Comparison of ENCODE assay signal across 8 cellular contexts in the genomic region with DNA sequence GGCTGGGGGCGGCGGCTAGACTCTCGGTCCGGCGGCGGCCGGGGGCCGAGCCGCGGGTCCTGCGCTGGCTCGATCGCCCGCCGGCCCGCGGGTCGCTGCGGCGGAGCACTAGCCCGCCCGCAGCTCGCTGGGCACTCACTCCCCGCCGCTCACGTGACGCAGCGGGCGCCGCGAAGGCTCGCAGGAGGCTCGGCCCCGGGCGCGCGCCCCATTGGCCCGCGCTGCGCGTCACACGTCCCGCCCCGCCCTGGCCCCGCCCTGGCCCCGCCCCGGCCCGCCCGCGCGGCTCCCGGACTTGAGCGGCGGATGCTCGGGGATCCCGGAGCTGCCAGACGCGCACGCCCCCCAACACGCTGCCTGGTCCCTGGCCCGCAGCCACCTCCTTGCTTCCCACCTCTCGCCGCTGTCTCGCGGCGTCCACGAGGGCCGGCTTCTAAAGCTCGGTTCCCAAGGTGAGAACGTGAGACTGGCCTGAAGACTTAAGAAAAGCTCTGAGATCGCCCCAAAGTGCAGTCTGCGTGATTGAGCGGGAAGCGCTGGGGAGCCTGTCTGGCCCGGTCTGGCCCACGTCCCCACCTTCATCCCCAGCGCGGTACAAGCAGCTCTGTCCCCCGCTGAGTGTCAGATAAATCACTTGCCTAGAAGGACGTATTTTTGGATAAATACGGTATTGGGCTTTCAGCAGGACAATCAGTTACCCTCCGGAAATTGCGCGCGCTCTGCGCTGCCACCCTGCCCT. TPM values are rescaled to one million over a fixed set of nuclear protein-coding genes. Genes with fewer than 3 reads are reported as not detected.
A peak's percentile ranks its signal among the peaks of the same experiment; 100 is the strongest.
DNase-seq lines count a peak whose midpoint lies in the region; ATAC-seq and TF ChIP-seq lines count a peak whose summit lies in the region.

Gene KLF15 (minus strand): TSS at position 110 of the 739 bp plus-strand sequence. CDS start 4,486 bp downstream, outside the sequence.

- peaks cover 39% of the 10 kb centered on the region for H3K27me3 Mint-ChIP-seq in activated CD8-positive, alpha-beta T cell treated with anti-CD3 and anti-CD28 coated beads, Interleukin-2, amount 10 ng/mL, durations not matched to agents 7 days and 5 days (ENCODE audit: low read depth)

- no peak for TF ChIP-seq CTCF in lower lobe of right lung (IDR thresholded peaks at IDR 0.05)

- H3K4me3 ChIP-seq in ACC112 (ENCODE audit: low read depth, low read length), result peak within 1 kb of the TSS; percentile 87
- H3K4me3 ChIP-seq in lower lobe of right lung, result peak within 1 kb of the TSS; percentile 77

- POLR2A ChIA-PET in activated CD8-positive, alpha-beta T cell treated with anti-CD3 and anti-CD28 coated beads, Interleukin-2, amount 10 ng/mL, durations not matched to agents 7 days and 5 days (lab: Charles Lee), result no interaction called here

- H3K4me1 ChIP-seq in ACC112 (ENCODE audit: control insufficient read depth, insufficient read depth, low read length, unreplicated experiment) (peaks cover 34% of the 10 kb centered on the region), lower lobe of right lung (peaks cover 44% of the 10 kb centered on the region)

- H3K36me3 Mint-ChIP-seq in activated CD8-positive, alpha-beta T cell treated with anti-CD3 and anti-CD28 coated beads, Interleukin-2, amount 10 ng/mL, durations not matched to agents 7 days and 5 days (ENCODE audit: low read depth), result no peaks in the 10 kb centered on the region

- H3K4me1 Mint-ChIP-seq in activated CD8-positive, alpha-beta T cell treated with anti-CD3 and anti-CD28 coated beads, Interleukin-2, amount 10 ng/mL, durations not matched to agents 7 days and 5 days (ENCODE audit: low read depth), result peaks cover 11% of the 10 kb centered on the region

- peak; percentile 44 for DNase-seq in NCI-H524 treated with DMSO at 0.1 percent for 48 hours (lab: John Stamatoyannopoulos, UW)
- DNase-seq in activated CD8-positive, alpha-beta T cell treated with anti-CD3 and anti-CD28 coated beads, Interleukin-2, amount 10 ng/mL, durations not matched to agents 7 days and 5 days, result peak; percentile 76
- peak; percentile 94 for DNase-seq in ecto neural progenitor cell (ENCODE audit: low spot score)
- peak; percentile 90 for DNase-seq in lower lobe of right lung
- peak; percentile 69 to 78 for DNase-seq in stimulated activated CD4-positive, alpha-beta T cell treated with anti-CD3 and anti-CD28 coated beads, Interleukin-4, amount 100 ng/mL, for 48 hours (ENCODE audit: low read depth in 2 of 2)

- intact Hi-C loops in lower lobe of right lung (cut with DNase I), result no loop called here

- H3K27me3 ChIP-seq in ACC112 (ENCODE audit: insufficient read depth, low read length) (peaks cover 27% of the 10 kb centered on the region), lower lobe of right lung (ENCODE audit: low read depth) (peaks cover 11% of the 10 kb centered on the region)

- no peak within 1 kb of the TSS for H3K27ac Mint-ChIP-seq in activated CD8-positive, alpha-beta T cell treated with anti-CD3 and anti-CD28 coated beads, Interleukin-2, amount 10 ng/mL, durations not matched to agents 7 days and 5 days

- peak within 1 kb of the TSS; percentile 99 for H2AFZ ChIP-seq in ACC112 (ENCODE audit: low read length, unreplicated experiment)

- no peaks in the 10 kb centered on the region for H3K9me3 Mint-ChIP-seq in activated CD8-positive, alpha-beta T cell treated with anti-CD3 and anti-CD28 coated beads, Interleukin-2, amount 10 ng/mL, durations not matched to agents 7 days and 5 days (ENCODE audit: insufficient read depth)

- no peaks in the 10 kb centered on the region for H3K36me3 ChIP-seq in ACC112 (ENCODE audit: insufficient read depth, low read length)
- H3K36me3 ChIP-seq in lower lobe of right lung, result peaks cover 3% of the 10 kb centered on the region

- H3K9me3 ChIP-seq in lower lobe of right lung, result no peaks in the 10 kb centered on the region

- H3K4me3 Mint-ChIP-seq in activated CD8-positive, alpha-beta T cell treated with anti-CD3 and anti-CD28 coated beads, Interleukin-2, amount 10 ng/mL, durations not matched to agents 7 days and 5 days, result peak within 1 kb of the TSS; percentile 75

- peak; percentile 78 for ATAC-seq in GM18907 (IDR thresholded peaks at IDR 0.05; ENCODE audit: unreplicated experiment)
- peak; percentile 78 for ATAC-seq in HG03159 (IDR thresholded peaks at IDR 0.05; ENCODE audit: unreplicated experiment)
- ATAC-seq in activated CD8-positive, alpha-beta T cell treated with anti-CD3 and anti-CD28 coated beads, Interleukin-2, amount 10 ng/mL, durations not matched to agents 7 days and 5 days, result peak; percentile 96
- peak; percentile 85 to 90 for ATAC-seq in lower lobe of right lung

- CTCF ChIA-PET in activated CD8-positive, alpha-beta T cell treated with anti-CD3 and anti-CD28 coated beads, Interleukin-2, amount 10 ng/mL, durations not matched to agents 7 days and 5 days (lab: Charles Lee), result interaction anchor here (0.8 kb wide), 1 partner anchor 119 kb away, joined by 3 read pairs; the partner anchor contains the start of gene ZXDC

- no peaks in the 10 kb centered on the region for H3K79me2 ChIP-seq in ACC112 (ENCODE audit: control insufficient read depth, insufficient read depth, low read length, unreplicated experiment)

- H3K27ac ChIP-seq in ACC112 (ENCODE audit: low read depth, low read length) (no peak within 1 kb of the TSS), lower lobe of right lung (peak within 1 kb of the TSS; percentile 92)

RNA-seq across cellular contexts. Expression of gene KLF15, which starts in this region (rescaled TPM):
- total RNA-seq in activated CD8-positive, alpha-beta T cell treated with anti-CD3 and anti-CD28 coated beads, Interleukin-2, amount 10 ng/mL, durations not matched to agents 7 days and 5 days, result not detected
- 40.1 TPM for total RNA-seq in lower lobe of right lung

Comparison
In these comparisons a context has a peak if more than half of its experiments do, and no peak if none do; other contexts are left out.
1. RNA of gene KLF15 (total RNA-seq): 40.1 TPM in lower lobe of right lung (single experiment); not detected in activated CD8-positive, alpha-beta T cell treated with anti-CD3 and anti-CD28 coated beads, Interleukin-2, amount 10 ng/mL, durations not matched to agents 7 days and 5 days; every median in the first group is over 10 times any median in the second.
2. Peak in DNase-seq and ATAC-seq in activated CD8-positive, alpha-beta T cell treated with anti-CD3 and anti-CD28 coated beads, Interleukin-2, amount 10 ng/mL, durations not matched to agents 7 days and 5 days; RNA of the gene not detected or under 1 TPM.
3. DNase-seq: peak in every context shown above with its lines; median percentile 94 in ecto neural progenitor cell; 90 in lower lobe of right lung; 76 in activated CD8-positive, alpha-beta T cell treated with anti-CD3 and anti-CD28 coated beads, Interleukin-2, amount 10 ng/mL, durations not matched to agents 7 days and 5 days; 74 in stimulated activated CD4-positive, alpha-beta T cell treated with anti-CD3 and anti-CD28 coated beads, Interleukin-4, amount 100 ng/mL, for 48 hours; 44 in NCI-H524 treated with DMSO at 0.1 percent for 48 hours.
4. Peak in every context shown above with its lines, with median percentiles within 50 percentile points of each other: ATAC-seq.